1 cellular context compared by ENCODE assay signal in the genomic region with DNA sequence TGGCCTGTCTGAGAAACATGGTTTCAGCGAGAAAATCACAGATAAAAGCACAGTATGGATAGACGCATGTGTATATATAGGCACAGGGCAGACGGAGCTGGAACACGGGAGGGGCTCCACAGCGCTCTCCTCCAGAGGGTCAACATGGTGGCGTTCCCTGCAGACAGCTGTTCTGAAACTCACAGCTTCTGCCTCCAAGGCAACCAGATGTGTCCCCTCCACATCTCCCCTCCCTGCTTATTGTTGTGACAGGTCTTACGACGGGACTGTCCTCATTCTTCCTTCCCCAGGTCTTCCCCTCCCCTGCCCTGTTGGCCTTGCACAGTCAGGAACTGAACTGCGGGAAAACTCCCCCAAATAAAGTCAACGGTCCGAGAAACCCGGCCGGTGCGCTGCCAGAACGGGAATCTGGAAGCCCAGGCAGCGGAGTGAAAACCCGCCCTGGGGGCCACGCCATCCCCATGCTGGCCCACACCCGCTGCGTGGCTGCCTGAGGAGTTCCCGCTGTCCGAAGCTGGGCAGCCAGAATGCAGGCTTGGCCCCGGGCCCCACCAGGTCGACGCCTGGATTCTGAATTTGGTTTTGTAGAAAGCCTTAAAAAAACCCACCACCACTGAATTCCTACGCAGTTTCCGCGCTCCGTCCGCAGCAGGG.
A peak's percentile ranks its signal among the peaks of the same experiment; 100 is the strongest.
TF ChIP-seq lines count a peak whose summit lies in the region.

No MANE protein-coding gene starts in this region.

TF ChIP-seq in HEK293, 187 proteins besides CTCF, POLR2A, EP300 and RAD21 (continued from another document):
- TF ChIP-seq, protein P1, sequence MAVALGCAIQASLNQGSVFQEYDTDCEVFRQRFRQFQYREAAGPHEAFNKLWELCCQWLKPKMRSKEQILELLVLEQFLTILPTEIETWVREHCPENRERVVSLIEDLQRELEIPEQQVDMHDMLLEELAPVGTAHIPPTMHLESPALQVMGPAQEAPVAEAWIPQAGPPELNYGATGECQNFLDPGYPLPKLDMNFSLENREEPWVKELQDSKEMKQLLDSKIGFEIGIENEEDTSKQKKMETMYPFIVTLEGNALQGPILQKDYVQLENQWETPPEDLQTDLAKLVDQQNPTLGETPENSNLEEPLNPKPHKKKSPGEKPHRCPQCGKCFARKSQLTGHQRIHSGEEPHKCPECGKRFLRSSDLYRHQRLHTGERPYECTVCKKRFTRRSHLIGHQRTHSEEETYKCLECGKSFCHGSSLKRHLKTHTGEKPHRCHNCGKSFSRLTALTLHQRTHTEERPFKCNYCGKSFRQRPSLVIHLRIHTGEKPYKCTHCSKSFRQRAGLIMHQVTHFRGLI (tag by site-specific recombination; IDR thresholded peaks at IDR 0.05): no peak
- TF ChIP-seq ZNF274 (IDR thresholded peaks at IDR 0.05; ENCODE audit: low read length) (no peak), ZNF274 (tag by site-specific recombination; IDR thresholded peaks at IDR 0.05; ENCODE audit: borderline replicate concordance) (no peak), GLIS2 (tag by site-specific recombination; IDR thresholded peaks at IDR 0.05) (no peak), ZNF654 (tag by site-specific recombination; IDR thresholded peaks at IDR 0.05; ENCODE audit: low read depth) (no peak), ZBTB8A (tag by site-specific recombination; IDR thresholded peaks at IDR 0.05) (no peak), ZNF792 (tag by site-specific recombination; IDR thresholded peaks at IDR 0.05) (no peak), ZNF560 (tag by site-specific recombination; IDR thresholded peaks at IDR 0.05; ENCODE audit: borderline replicate concordance) (no peak), GLIS1 (tag by site-specific recombination; IDR thresholded peaks at IDR 0.05) (no peak), EGR2 (tag by site-specific recombination; IDR thresholded peaks at IDR 0.05; ENCODE audit: low read depth) (no peak), ZNF658 (tag by site-specific recombination; IDR thresholded peaks at IDR 0.05) (no peak), ZNF350 (tag by site-specific recombination; IDR thresholded peaks at IDR 0.05) (no peak), ZNF366 (tag by site-specific recombination; conservative IDR thresholded peaks at IDR 0.05) (no peak), ZNF221 (tag by site-specific recombination; IDR thresholded peaks at IDR 0.05; ENCODE audit: borderline replicate concordance) (no peak), ZNF501 (tag by site-specific recombination; IDR thresholded peaks at IDR 0.05) (no peak), ZNF214 (tag by site-specific recombination; IDR thresholded peaks at IDR 0.05; ENCODE audit: borderline replicate concordance) (no peak), ZNF211 (tag by site-specific recombination; IDR thresholded peaks at IDR 0.05; ENCODE audit: low read depth) (no peak), SP3 (tag by site-specific recombination; IDR thresholded peaks at IDR 0.05) (no peak), ZNF610 (tag by site-specific recombination; IDR thresholded peaks at IDR 0.05; ENCODE audit: borderline replicate concordance) (no peak), ZXDB (tag by site-specific recombination; IDR thresholded peaks at IDR 0.05) (no peak), ZNF530 (tag by site-specific recombination; IDR thresholded peaks at IDR 0.05; ENCODE audit: low read depth) (no peak), ZNF514 (tag by site-specific recombination; IDR thresholded peaks at IDR 0.05) (no peak), ZNF416 (tag by site-specific recombination; IDR thresholded peaks at IDR 0.05) (no peak), KLF16 (tag by site-specific recombination; IDR thresholded peaks at IDR 0.05) (no peak), ZBTB20 (tag by site-specific recombination; IDR thresholded peaks at IDR 0.05) (peak; percentile 72), ZNF354C (tag by site-specific recombination; IDR thresholded peaks at IDR 0.05; ENCODE audit: borderline replicate concordance, low read depth) (no peak)
- TF ChIP-seq, protein P2, sequence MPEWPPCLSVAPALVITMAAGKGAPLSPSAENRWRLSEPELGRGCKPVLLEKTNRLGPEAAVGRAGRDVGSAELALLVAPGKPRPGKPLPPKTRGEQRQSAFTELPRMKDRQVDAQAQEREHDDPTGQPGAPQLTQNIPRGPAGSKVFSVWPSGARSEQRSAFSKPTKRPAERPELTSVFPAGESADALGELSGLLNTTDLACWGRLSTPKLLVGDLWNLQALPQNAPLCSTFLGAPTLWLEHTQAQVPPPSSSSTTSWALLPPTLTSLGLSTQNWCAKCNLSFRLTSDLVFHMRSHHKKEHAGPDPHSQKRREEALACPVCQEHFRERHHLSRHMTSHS (tag by site-specific recombination; IDR thresholded peaks at IDR 0.05): no peak
- TF ChIP-seq, protein P3, sequence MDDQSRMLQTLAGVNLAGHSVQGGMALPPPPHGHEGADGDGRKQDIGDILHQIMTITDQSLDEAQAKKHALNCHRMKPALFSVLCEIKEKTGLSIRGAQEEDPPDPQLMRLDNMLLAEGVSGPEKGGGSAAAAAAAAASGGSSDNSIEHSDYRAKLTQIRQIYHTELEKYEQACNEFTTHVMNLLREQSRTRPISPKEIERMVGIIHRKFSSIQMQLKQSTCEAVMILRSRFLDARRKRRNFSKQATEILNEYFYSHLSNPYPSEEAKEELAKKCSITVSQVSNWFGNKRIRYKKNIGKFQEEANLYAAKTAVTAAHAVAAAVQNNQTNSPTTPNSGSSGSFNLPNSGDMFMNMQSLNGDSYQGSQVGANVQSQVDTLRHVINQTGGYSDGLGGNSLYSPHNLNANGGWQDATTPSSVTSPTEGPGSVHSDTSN (CRISPR knock-in tag; IDR thresholded peaks at IDR 0.05): no peak
